In the genomic region with DNA sequence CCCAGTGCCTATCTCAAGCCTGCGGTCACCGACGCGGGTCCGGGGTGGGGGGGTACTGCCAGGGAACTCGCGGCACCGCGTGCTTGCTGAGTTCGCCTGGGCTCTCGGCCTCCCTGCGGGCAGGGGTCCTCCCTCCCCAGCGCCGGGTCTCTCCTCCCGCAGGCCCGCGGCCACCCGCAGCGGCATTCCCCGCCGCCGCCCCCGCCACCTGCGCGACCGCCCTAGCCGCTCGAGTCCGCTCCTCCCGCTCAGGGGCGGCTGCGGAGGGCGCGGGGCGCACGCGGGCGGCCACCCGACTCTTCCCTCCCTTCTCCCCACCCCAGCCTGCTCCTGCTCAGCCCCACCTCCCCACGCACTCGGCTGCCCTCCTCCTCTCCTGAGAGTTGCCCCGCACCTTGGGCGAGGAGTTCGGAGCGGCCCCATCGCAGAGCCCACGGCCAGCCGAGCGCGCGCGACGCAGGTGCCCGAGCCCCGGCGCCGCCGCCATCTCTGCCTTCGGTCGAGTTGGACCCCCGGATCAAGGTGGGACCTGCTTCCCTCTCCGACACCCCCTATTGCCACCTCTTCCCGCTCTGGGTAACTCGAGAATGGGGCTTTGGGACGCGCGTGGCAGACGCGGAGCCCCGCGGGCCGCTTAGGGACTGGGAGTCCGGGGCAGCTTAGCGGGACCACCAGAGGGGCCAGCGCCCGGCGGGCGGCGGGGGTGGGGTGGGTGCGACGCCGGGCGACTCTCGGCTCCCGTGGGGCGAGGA, we compare ENCODE assay signal across 9 cellular contexts.
DNase-seq lines count a peak whose midpoint lies in the region; ATAC-seq and TF ChIP-seq lines count a peak whose summit lies in the region.
"Had no signal": no experiment of that assay in that cellular context is flagged by ENCODE, and none has a peak within 500 bp of the region (broad histone marks: within the 10 kb centered on the region; RNA-seq: fewer than 3 reads in every experiment).

No MANE protein-coding gene starts in this region.

- TF ChIP-seq CTCF in choroid plexus epithelial cell (conservative IDR thresholded peaks at IDR 0.05; ENCODE audit: low read depth, low read length) (no peak), right lobe of liver (IDR thresholded peaks at IDR 0.05) (no peak)

- peak; percentile 67 for TF ChIP-seq POLR2A in right lobe of liver (IDR thresholded peaks at IDR 0.05)

- H3K4me3 ChIP-seq in choroid plexus epithelial cell (ENCODE audit: low read depth, low read length), result peak overlapping the region; percentile 53
- peak overlapping the region; percentile 50 to 64 (median 59) for H3K4me3 ChIP-seq in right lobe of liver
- H3K4me3 ChIP-seq in thymus (ENCODE audit: low read length), result peak overlapping the region; percentile 27
- H3K4me3 ChIP-seq: BLaER1 treated with 17β-estradiol and CSF1 and Interleukin-3, amounts not matched to agents 10 nM and 100 nM had no signal

- no peaks in the 10 kb centered on the region for H3K9me3 ChIP-seq in right lobe of liver
- H3K9me3 ChIP-seq in thymus (ENCODE audit: control insufficient read depth), result no peaks in the 10 kb centered on the region

- ATAC-seq in right lobe of liver (peak; percentile 46 to 87 (median 73)), GM21360 (IDR thresholded peaks at IDR 0.05; ENCODE audit: unreplicated experiment) (no peak)

- H3K4me1 ChIP-seq in right lobe of liver, result peaks cover 0 to 6% (median 0%) of the 10 kb centered on the region in 4 donors
- H3K4me1 ChIP-seq in thymus (ENCODE audit: control insufficient read depth, insufficient read depth, low read length), result no peaks in the 10 kb centered on the region
- H3K4me1 ChIP-seq: BLaER1 treated with 17β-estradiol and CSF1 and Interleukin-3, amounts not matched to agents 10 nM and 100 nM had no signal

- peak overlapping the region; percentile 65 to 91 (median 83) for H3K27ac ChIP-seq in right lobe of liver
- H3K27ac ChIP-seq in thymus (ENCODE audit: low read depth), result peak overlapping the region; percentile 18
- H3K27ac ChIP-seq: BLaER1 treated with 17β-estradiol and CSF1 and Interleukin-3, amounts not matched to agents 10 nM and 100 nM had no signal

- H3K27me3 ChIP-seq in right lobe of liver, result no peaks in the 10 kb centered on the region
- H3K27me3 ChIP-seq in thymus (ENCODE audit: control insufficient read depth, insufficient read depth), result peaks cover 32% of the 10 kb centered on the region
- H3K27me3 ChIP-seq: BLaER1 treated with 17β-estradiol and CSF1 and Interleukin-3, amounts not matched to agents 10 nM and 100 nM had no signal

- intact Hi-C loops in right lobe of liver (cut with DNase I), result no loop called here

- DNase-seq in NCI-H345 (lab: John Stamatoyannopoulos, UW) (peak; percentile 42), NCI-H345 treated with DMSO at 0.1 percent for 48 hours (lab: John Stamatoyannopoulos, UW; ENCODE audit: unreplicated experiment) (no peak), choroid plexus epithelial cell (ENCODE audit: low read depth) (no peak), right lobe of liver (peak; percentile 56 to 74 (median 66)), KG1 (lab: John Stamatoyannopoulos, UW) (no peak), HT-29 (ENCODE audit: low spot score) (no peak)

- 2% methylated on average over 28 of the region's 86 CpGs for WGBS in right lobe of liver (ENCODE audit: insufficient coverage, low coverage, low lambda C conversion rate, missing lambda C conversion rate)
- WGBS in thymus, result 2% methylated on average over 86 of the region's 86 CpGs

- H3K36me3 ChIP-seq in right lobe of liver, result no peaks in the 10 kb centered on the region
- H3K36me3 ChIP-seq in thymus (ENCODE audit: control insufficient read depth, insufficient read depth), result no peaks in the 10 kb centered on the region
- H3K36me3 ChIP-seq: BLaER1 treated with 17β-estradiol and CSF1 and Interleukin-3, amounts not matched to agents 10 nM and 100 nM had no signal

Comparison
In these comparisons a context has a peak if more than half of its experiments do, and no peak if none do; other contexts are left out.
1. DNase-seq: peak in NCI-H345 (single experiment) and right lobe of liver (3 of 3); none in NCI-H345 treated with DMSO at 0.1 percent for 48 hours (single experiment), choroid plexus epithelial cell (single experiment), KG1 (single experiment) and HT-29 (single experiment).
2. Peak in every context shown above with its lines, with median percentiles within 50 percentile points of each other: H3K4me3 ChIP-seq.